ENCODE assay signal across 1 cellular context in genomic region chr17:31446195-31446967, GRCh38.
A peak's percentile ranks its signal among the peaks of the same experiment; 100 is the strongest.
TF ChIP-seq lines count a peak whose summit lies in the region.

No MANE protein-coding gene starts in this region.

TF ChIP-seq in GM12878, 131 proteins besides CTCF, POLR2A, EP300 and RAD21:
- TF ChIP-seq SMC3 (IDR thresholded peaks at IDR 0.05; ENCODE audit: borderline replicate concordance, low read length) (peak; percentile 32; the same call in 1 of the 2 replicates), TCF7 (IDR thresholded peaks at IDR 0.05; ENCODE audit: borderline replicate concordance) (no peak)
